In the genomic region with DNA sequence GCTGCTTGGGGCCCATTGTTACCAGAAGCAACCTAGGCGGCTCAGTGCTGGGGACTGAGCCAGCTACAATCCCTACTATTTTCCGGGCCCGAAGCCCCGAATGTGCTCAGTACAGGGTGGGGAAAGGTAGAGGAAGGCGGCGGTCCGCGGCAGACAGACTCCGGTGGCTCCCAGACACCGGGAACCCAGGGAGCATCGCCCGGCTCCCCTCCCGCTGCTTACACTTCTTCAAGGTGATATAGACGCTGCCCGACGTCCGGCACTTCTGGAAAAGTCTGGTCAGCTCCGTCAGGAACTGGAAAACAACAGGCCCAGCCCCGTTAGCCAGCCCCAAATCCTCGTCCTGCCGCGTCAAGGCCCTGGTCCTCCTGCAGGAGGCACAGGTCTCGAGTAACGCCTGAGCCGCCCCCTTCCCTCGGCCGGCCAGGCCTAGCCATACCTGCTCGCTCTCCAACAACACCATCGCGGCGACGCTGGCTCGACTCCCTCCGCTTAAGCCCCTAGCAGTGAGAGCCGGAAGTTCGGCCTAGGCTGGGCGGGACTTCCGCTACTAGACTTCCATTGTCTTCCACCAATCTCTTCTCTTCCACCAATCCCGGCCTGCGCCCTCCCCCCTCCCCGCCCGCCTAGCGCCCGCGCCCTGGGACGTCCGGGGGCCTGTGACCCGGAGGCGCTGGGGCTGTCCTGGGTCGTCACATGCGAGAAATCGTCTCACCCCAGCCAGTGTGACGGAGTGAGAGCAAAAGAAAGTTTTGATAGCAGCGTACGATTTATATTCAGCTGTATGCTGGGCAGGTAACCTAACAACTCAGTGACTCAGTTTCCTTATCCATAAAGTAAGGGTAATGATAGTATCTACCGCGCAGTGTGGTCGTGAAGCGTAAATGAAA, we compare ENCODE assay signal across 1 cellular context.
TF ChIP-seq lines count a peak whose summit lies in the region.

A gene with protein sequence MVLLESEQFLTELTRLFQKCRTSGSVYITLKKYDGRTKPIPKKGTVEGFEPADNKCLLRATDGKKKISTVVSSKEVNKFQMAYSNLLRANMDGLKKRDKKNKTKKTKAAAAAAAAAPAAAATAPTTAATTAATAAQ (minus strand): TSS at position 528 of the 890 bp plus-strand sequence. CDS start 65 bp downstream, at position 463.

TF ChIP-seq in HepG2, 621 proteins besides CTCF, POLR2A, EP300 and RAD21 (continued from another document and continues in another):
- peak; percentile 13; the same call in 1 of the 2 replicates for TF ChIP-seq ARNT2 (CRISPR knock-in tag; IDR thresholded peaks at IDR 0.05; ENCODE audit: low read depth)
- TF ChIP-seq, protein P1, sequence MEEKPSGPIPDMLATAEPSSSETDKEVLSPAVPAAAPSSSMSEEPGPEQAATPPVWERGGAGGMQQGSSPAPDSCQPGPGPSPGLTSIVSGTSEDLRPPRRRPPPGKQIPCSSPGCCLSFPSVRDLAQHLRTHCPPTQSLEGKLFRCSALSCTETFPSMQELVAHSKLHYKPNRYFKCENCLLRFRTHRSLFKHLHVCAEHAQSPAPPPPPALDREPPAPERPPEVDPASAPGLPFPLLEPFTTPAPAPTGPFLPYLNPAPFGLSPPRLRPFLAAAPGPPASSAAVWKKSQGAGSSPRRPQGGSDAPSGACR (CRISPR knock-in tag; IDR thresholded peaks at IDR 0.05), result no peak
- TF ChIP-seq ZNF333 (CRISPR knock-in tag; IDR thresholded peaks at IDR 0.05; ENCODE audit: borderline replicate concordance), result peak; percentile 49; the same call in 1 of the 2 replicates
- TF ChIP-seq PHF8 (CRISPR knock-in tag; IDR thresholded peaks at IDR 0.05), result peak; percentile 98
- TF ChIP-seq, protein P2, sequence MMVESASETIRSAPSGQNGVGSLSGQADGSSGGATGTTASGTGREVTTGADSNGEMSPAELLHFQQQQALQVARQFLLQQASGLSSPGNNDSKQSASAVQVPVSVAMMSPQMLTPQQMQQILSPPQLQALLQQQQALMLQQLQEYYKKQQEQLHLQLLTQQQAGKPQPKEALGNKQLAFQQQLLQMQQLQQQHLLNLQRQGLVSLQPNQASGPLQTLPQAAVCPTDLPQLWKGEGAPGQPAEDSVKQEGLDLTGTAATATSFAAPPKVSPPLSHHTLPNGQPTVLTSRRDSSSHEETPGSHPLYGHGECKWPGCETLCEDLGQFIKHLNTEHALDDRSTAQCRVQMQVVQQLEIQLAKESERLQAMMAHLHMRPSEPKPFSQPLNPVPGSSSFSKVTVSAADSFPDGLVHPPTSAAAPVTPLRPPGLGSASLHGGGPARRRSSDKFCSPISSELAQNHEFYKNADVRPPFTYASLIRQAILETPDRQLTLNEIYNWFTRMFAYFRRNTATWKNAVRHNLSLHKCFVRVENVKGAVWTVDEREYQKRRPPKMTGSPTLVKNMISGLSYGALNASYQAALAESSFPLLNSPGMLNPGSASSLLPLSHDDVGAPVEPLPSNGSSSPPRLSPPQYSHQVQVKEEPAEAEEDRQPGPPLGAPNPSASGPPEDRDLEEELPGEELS (CRISPR knock-in tag; IDR thresholded peaks at IDR 0.05), result peak; percentile 15; the same call in 1 of the 2 replicates
- no peak for TF ChIP-seq ZNF567 (CRISPR knock-in tag; IDR thresholded peaks at IDR 0.05; ENCODE audit: borderline replicate concordance)
- TF ChIP-seq NFYC (CRISPR knock-in tag; IDR thresholded peaks at IDR 0.05), result peak; percentile 86
- TF ChIP-seq TBX2 (CRISPR knock-in tag; IDR thresholded peaks at IDR 0.05; ENCODE audit: borderline replicate concordance), result peak; percentile 66
- TF ChIP-seq ZBTB38 (CRISPR knock-in tag; IDR thresholded peaks at IDR 0.05), result peak; percentile 76; the same call in 1 of the 2 replicates
- TF ChIP-seq, protein P3, sequence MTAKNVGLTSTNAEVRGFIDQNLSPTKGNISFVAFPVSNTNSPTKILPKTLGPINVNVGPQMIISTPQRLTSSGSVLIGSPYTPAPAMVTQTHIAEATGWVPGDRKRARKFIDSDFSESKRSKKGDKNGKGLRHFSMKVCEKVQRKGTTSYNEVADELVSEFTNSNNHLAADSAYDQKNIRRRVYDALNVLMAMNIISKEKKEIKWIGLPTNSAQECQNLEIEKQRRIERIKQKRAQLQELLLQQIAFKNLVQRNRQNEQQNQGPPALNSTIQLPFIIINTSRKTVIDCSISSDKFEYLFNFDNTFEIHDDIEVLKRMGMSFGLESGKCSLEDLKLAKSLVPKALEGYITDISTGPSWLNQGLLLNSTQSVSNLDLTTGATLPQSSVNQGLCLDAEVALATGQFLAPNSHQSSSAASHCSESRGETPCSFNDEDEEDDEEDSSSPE (CRISPR knock-in tag; IDR thresholded peaks at IDR 0.05), result peak; percentile 39; the same call in 1 of the 2 replicates
- TF ChIP-seq, protein P4, sequence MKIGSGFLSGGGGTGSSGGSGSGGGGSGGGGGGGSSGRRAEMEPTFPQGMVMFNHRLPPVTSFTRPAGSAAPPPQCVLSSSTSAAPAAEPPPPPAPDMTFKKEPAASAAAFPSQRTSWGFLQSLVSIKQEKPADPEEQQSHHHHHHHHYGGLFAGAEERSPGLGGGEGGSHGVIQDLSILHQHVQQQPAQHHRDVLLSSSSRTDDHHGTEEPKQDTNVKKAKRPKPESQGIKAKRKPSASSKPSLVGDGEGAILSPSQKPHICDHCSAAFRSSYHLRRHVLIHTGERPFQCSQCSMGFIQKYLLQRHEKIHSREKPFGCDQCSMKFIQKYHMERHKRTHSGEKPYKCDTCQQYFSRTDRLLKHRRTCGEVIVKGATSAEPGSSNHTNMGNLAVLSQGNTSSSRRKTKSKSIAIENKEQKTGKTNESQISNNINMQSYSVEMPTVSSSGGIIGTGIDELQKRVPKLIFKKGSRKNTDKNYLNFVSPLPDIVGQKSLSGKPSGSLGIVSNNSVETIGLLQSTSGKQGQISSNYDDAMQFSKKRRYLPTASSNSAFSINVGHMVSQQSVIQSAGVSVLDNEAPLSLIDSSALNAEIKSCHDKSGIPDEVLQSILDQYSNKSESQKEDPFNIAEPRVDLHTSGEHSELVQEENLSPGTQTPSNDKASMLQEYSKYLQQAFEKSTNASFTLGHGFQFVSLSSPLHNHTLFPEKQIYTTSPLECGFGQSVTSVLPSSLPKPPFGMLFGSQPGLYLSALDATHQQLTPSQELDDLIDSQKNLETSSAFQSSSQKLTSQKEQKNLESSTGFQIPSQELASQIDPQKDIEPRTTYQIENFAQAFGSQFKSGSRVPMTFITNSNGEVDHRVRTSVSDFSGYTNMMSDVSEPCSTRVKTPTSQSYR (CRISPR knock-in tag; IDR thresholded peaks at IDR 0.05; ENCODE audit: borderline replicate concordance), result peak; percentile 62; the same call in 1 of the 2 replicates
- peak; percentile 26; the same call in 1 of the 2 replicates for TF ChIP-seq NCOR1 (IDR thresholded peaks at IDR 0.05; ENCODE audit: borderline replicate concordance, low read length)
- TF ChIP-seq, protein P5, sequence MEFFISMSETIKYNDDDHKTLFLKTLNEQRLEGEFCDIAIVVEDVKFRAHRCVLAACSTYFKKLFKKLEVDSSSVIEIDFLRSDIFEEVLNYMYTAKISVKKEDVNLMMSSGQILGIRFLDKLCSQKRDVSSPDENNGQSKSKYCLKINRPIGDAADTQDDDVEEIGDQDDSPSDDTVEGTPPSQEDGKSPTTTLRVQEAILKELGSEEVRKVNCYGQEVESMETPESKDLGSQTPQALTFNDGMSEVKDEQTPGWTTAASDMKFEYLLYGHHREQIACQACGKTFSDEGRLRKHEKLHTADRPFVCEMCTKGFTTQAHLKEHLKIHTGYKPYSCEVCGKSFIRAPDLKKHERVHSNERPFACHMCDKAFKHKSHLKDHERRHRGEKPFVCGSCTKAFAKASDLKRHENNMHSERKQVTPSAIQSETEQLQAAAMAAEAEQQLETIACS (CRISPR knock-in tag; IDR thresholded peaks at IDR 0.05), result no peak
- peak; percentile 66; the same call in 1 of the 2 replicates for TF ChIP-seq ZNF790 (CRISPR knock-in tag; IDR thresholded peaks at IDR 0.05; ENCODE audit: borderline replicate concordance)
- TF ChIP-seq NCOA2 (CRISPR knock-in tag; IDR thresholded peaks at IDR 0.05), result peak; percentile 52; the same call in 1 of the 2 replicates
- TF ChIP-seq RELA (CRISPR knock-in tag; IDR thresholded peaks at IDR 0.05), result peak; percentile 24; the same call in 1 of the 2 replicates
- 0 out of 2 replicates have a peak, but pooled peaks have one; percentile 54 for TF ChIP-seq ZNF816 (CRISPR knock-in tag; IDR thresholded peaks at IDR 0.05; ENCODE audit: borderline replicate concordance)
- TF ChIP-seq, protein P6, sequence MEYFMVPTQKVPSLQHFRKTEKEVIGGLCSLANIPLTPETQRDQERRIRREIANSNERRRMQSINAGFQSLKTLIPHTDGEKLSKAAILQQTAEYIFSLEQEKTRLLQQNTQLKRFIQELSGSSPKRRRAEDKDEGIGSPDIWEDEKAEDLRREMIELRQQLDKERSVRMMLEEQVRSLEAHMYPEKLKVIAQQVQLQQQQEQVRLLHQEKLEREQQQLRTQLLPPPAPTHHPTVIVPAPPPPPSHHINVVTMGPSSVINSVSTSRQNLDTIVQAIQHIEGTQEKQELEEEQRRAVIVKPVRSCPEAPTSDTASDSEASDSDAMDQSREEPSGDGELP (IDR thresholded peaks at IDR 0.05; ENCODE audit: borderline replicate concordance, low read depth), result peak; percentile 29; the same call in 1 of the 2 replicates
- TF ChIP-seq SMARCE1 (IDR thresholded peaks at IDR 0.05; ENCODE audit: borderline replicate concordance), result no peak
- TF ChIP-seq MXI1 (IDR thresholded peaks at IDR 0.05; ENCODE audit: borderline replicate concordance, low read depth, low read length), result peak; percentile 44; the same call in 1 of the 3 replicates
- peak; percentile 90 for TF ChIP-seq KMT2B (CRISPR knock-in tag; IDR thresholded peaks at IDR 0.05)
- TF ChIP-seq NR2F6 (IDR thresholded peaks at IDR 0.05), result no peak; the same call in 1 of the 2 replicates
- 0 out of 2 replicates have a peak, but pooled peaks have one; percentile 48 for TF ChIP-seq NR2F6 (CRISPR knock-in tag; IDR thresholded peaks at IDR 0.05)
- TF ChIP-seq, protein P7, sequence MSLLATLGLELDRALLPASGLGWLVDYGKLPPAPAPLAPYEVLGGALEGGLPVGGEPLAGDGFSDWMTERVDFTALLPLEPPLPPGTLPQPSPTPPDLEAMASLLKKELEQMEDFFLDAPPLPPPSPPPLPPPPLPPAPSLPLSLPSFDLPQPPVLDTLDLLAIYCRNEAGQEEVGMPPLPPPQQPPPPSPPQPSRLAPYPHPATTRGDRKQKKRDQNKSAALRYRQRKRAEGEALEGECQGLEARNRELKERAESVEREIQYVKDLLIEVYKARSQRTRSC (CRISPR knock-in tag; IDR thresholded peaks at IDR 0.05; ENCODE audit: low read depth), result 0 out of 2 replicates have a peak, but pooled peaks have one; percentile 33
- TF ChIP-seq ZNF546 (CRISPR knock-in tag; conservative IDR thresholded peaks at IDR 0.05), result peak; percentile 56; the same call in 1 of the 2 replicates
- TF ChIP-seq ZNF547 (CRISPR knock-in tag; IDR thresholded peaks at IDR 0.05), result peak; percentile 69; the same call in 1 of the 2 replicates
- TF ChIP-seq ZFP41 (CRISPR knock-in tag; IDR thresholded peaks at IDR 0.05; ENCODE audit: borderline replicate concordance), result no peak; the same call in 1 of the 2 replicates
- TF ChIP-seq, protein P8, sequence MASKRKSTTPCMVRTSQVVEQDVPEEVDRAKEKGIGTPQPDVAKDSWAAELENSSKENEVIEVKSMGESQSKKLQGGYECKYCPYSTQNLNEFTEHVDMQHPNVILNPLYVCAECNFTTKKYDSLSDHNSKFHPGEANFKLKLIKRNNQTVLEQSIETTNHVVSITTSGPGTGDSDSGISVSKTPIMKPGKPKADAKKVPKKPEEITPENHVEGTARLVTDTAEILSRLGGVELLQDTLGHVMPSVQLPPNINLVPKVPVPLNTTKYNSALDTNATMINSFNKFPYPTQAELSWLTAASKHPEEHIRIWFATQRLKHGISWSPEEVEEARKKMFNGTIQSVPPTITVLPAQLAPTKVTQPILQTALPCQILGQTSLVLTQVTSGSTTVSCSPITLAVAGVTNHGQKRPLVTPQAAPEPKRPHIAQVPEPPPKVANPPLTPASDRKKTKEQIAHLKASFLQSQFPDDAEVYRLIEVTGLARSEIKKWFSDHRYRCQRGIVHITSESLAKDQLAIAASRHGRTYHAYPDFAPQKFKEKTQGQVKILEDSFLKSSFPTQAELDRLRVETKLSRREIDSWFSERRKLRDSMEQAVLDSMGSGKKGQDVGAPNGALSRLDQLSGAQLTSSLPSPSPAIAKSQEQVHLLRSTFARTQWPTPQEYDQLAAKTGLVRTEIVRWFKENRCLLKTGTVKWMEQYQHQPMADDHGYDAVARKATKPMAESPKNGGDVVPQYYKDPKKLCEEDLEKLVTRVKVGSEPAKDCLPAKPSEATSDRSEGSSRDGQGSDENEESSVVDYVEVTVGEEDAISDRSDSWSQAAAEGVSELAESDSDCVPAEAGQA (IDR thresholded peaks at IDR 0.05; ENCODE audit: low read depth), result 0 out of 2 replicates have a peak, but pooled peaks have one; percentile 48
- TF ChIP-seq, protein P8 (CRISPR knock-in tag; IDR thresholded peaks at IDR 0.05; ENCODE audit: borderline replicate concordance), result no peak
- 0 out of 2 replicates have a peak, but pooled peaks have one; percentile 23 for TF ChIP-seq SIX4 (CRISPR knock-in tag; IDR thresholded peaks at IDR 0.05)
- TF ChIP-seq HNRNPLL (IDR thresholded peaks at IDR 0.05; ENCODE audit: low read depth, low read length, poor library complexity, severe bottlenecking), result peak; percentile 71
- peak; percentile 82 for TF ChIP-seq ZNF556 (CRISPR knock-in tag; IDR thresholded peaks at IDR 0.05; ENCODE audit: borderline replicate concordance)
- TF ChIP-seq, protein P9, sequence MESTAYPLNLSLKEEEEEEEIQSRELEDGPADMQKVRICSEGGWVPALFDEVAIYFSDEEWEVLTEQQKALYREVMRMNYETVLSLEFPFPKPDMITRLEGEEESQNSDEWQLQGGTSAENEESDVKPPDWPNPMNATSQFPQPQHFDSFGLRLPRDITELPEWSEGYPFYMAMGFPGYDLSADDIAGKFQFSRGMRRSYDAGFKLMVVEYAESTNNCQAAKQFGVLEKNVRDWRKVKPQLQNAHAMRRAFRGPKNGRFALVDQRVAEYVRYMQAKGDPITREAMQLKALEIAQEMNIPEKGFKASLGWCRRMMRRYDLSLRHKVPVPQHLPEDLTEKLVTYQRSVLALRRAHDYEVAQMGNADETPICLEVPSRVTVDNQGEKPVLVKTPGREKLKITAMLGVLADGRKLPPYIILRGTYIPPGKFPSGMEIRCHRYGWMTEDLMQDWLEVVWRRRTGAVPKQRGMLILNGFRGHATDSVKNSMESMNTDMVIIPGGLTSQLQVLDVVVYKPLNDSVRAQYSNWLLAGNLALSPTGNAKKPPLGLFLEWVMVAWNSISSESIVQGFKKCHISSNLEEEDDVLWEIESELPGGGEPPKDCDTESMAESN (CRISPR knock-in tag; conservative IDR thresholded peaks at IDR 0.05), result peak; percentile 33; the same call in 1 of the 2 replicates
